Comparison of ENCODE assay signal across 8 cellular contexts in the genomic region with DNA sequence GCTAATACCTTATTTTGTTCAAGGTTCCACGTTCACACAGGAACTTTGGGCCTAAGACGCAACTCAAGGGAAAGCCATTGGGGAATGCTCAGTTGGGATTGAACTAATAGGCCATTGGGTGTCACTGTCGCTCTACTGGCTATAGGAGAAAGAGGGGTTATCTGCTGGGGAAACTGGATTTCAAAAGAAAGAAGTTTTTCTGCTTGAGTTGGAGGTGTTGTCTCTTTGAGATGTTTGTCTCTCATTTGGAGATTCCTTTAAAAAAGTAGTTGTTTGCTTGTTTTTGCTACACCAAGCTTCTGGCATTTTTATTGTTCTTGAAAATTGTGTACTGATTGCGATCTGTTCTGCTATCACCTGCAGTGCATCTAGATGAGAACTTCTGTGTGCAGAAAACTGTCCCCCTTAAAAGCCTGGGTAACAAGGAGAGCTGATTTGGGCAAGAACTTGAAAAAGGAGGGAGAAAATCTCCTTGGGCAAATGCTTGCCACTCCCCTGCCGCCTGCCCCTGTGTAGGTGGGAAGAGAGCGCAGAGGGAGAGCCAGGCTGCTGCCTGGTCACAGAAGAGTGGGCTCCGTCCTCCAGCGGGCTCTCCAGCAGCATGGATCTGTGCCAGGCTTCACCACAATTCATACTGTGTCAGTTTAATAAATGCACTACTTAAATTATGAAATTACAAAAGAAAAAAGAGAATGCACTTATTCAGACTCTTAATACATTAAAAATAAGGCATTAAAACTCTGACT. TPM values are rescaled to one million over a fixed set of nuclear protein-coding genes. Genes with fewer than 3 reads are reported as not detected.
DNase-seq lines count a peak whose midpoint lies in the region; ATAC-seq, FAIRE-seq and TF ChIP-seq lines count a peak whose summit lies in the region.

No MANE protein-coding gene starts in this region.

- peak overlapping the region; percentile 89 to 96 (median 91) for H3K27ac Mint-ChIP-seq in CD4-positive, CD25-positive, alpha-beta regulatory T cell
- H3K27ac Mint-ChIP-seq in dendritic cell treated with granulocyte-macrophage colony-stimulating factor and Interleukin-4, amounts not matched to agents 40 ng/mL and 50 ng/mL, for 4 days, result peak overlapping the region; percentile 55
- H3K27ac Mint-ChIP-seq in activated T-helper 1 cell treated with anti-CD3 and anti-CD28 coated beads, Interleukin-12 subunit alpha, Interleukin-12 subunit beta, Interleukin-2, Interleukin-4 antibody, amounts not matched to agents 30 ng/mL and 10 ng/mL and 1 ng/mL, durations not matched to agents 14 hours and 24 hours and 36 hours, result no peak overlapping the region

- no peaks in the 10 kb centered on the region for H3K36me3 ChIP-seq in CD4-positive, CD25-positive, alpha-beta regulatory T cell (ENCODE audit: control insufficient read depth, insufficient read depth, low read length)
- no peaks in the 10 kb centered on the region for H3K36me3 ChIP-seq in pancreas

- H3K36me3 Mint-ChIP-seq in CD4-positive, CD25-positive, alpha-beta regulatory T cell, result peaks cover 12% of the 10 kb centered on the region
- peaks cover 3% of the 10 kb centered on the region for H3K36me3 Mint-ChIP-seq in dendritic cell treated with granulocyte-macrophage colony-stimulating factor and Interleukin-4, amounts not matched to agents 40 ng/mL and 50 ng/mL, for 4 days (ENCODE audit: low read depth)
- H3K36me3 Mint-ChIP-seq in activated T-helper 1 cell treated with anti-CD3 and anti-CD28 coated beads, Interleukin-12 subunit alpha, Interleukin-12 subunit beta, Interleukin-2, Interleukin-4 antibody, amounts not matched to agents 30 ng/mL and 10 ng/mL and 1 ng/mL, durations not matched to agents 14 hours and 24 hours and 36 hours (ENCODE audit: low read depth), result peaks cover 19% of the 10 kb centered on the region

- H3K27me3 ChIP-seq in CD4-positive, CD25-positive, alpha-beta regulatory T cell (ENCODE audit: control insufficient read depth, insufficient read depth, low read length), result no peaks in the 10 kb centered on the region
- no peaks in the 10 kb centered on the region for H3K27me3 ChIP-seq in pancreas

- H3K9me3 ChIP-seq in CD4-positive, CD25-positive, alpha-beta regulatory T cell (ENCODE audit: control insufficient read depth in 2 of 2, low read length in 2 of 2), result no peaks in the 10 kb centered on the region
- H3K9me3 ChIP-seq in pancreas, result no peaks in the 10 kb centered on the region

- 81 to 86% methylated on average over 8 of the region's 8 CpGs for WGBS in pancreas, 2 donors

- peak in 1 of 3 donors; percentile 33 for DNase-seq in CD4-positive, CD25-positive, alpha-beta regulatory T cell
- DNase-seq in HCEC 1CT (peak; percentile 19), NCI-H82 treated with DMSO at 0.1 percent for 48 hours (lab: John Stamatoyannopoulos, UW; ENCODE audit: unreplicated experiment) (peak; percentile 59), pancreas (no peak)
- DNase-seq in activated T-helper 1 cell treated with anti-CD3 and anti-CD28 coated beads, Interleukin-12 subunit alpha, Interleukin-12 subunit beta, Interleukin-2, Interleukin-4 antibody, amounts not matched to agents 30 ng/mL and 10 ng/mL and 1 ng/mL, durations not matched to agents 14 hours and 24 hours and 36 hours (ENCODE audit: low spot score), result no peak

- FAIRE-seq in pancreas (lab: Jason Lieb, UNC), result no peak

- no peak overlapping the region for H3K27ac ChIP-seq in CD4-positive, CD25-positive, alpha-beta regulatory T cell (ENCODE audit: insufficient read depth, low read length, poor library complexity, severe bottlenecking)
- no peak overlapping the region for H3K27ac ChIP-seq in pancreas

- peak overlapping the region; percentile 26 for H3K4me3 ChIP-seq in CD4-positive, CD25-positive, alpha-beta regulatory T cell (ENCODE audit: low read depth, low read length)
- H3K4me3 ChIP-seq in pancreas, result no peak overlapping the region

- H3K4me1 Mint-ChIP-seq in CD4-positive, CD25-positive, alpha-beta regulatory T cell, result peaks cover 30 to 86% (median 66%) of the 10 kb centered on the region in 4 donors
- H3K4me1 Mint-ChIP-seq in dendritic cell treated with granulocyte-macrophage colony-stimulating factor and Interleukin-4, amounts not matched to agents 40 ng/mL and 50 ng/mL, for 4 days (ENCODE audit: low read depth), result peaks cover 63% of the 10 kb centered on the region
- H3K4me1 Mint-ChIP-seq in activated T-helper 1 cell treated with anti-CD3 and anti-CD28 coated beads, Interleukin-12 subunit alpha, Interleukin-12 subunit beta, Interleukin-2, Interleukin-4 antibody, amounts not matched to agents 30 ng/mL and 10 ng/mL and 1 ng/mL, durations not matched to agents 14 hours and 24 hours and 36 hours (ENCODE audit: low read depth), result peaks cover 80% of the 10 kb centered on the region

- no peaks in the 10 kb centered on the region for H3K27me3 Mint-ChIP-seq in CD4-positive, CD25-positive, alpha-beta regulatory T cell
- H3K27me3 Mint-ChIP-seq in dendritic cell treated with granulocyte-macrophage colony-stimulating factor and Interleukin-4, amounts not matched to agents 40 ng/mL and 50 ng/mL, for 4 days, result no peaks in the 10 kb centered on the region
- no peaks in the 10 kb centered on the region for H3K27me3 Mint-ChIP-seq in activated T-helper 1 cell treated with anti-CD3 and anti-CD28 coated beads, Interleukin-12 subunit alpha, Interleukin-12 subunit beta, Interleukin-2, Interleukin-4 antibody, amounts not matched to agents 30 ng/mL and 10 ng/mL and 1 ng/mL, durations not matched to agents 14 hours and 24 hours and 36 hours (ENCODE audit: insufficient read depth)

- no peaks in the 10 kb centered on the region for H3K9me3 Mint-ChIP-seq in CD4-positive, CD25-positive, alpha-beta regulatory T cell
- H3K9me3 Mint-ChIP-seq in dendritic cell treated with granulocyte-macrophage colony-stimulating factor and Interleukin-4, amounts not matched to agents 40 ng/mL and 50 ng/mL, for 4 days, result no peaks in the 10 kb centered on the region
- no peaks in the 10 kb centered on the region for H3K9me3 Mint-ChIP-seq in activated T-helper 1 cell treated with anti-CD3 and anti-CD28 coated beads, Interleukin-12 subunit alpha, Interleukin-12 subunit beta, Interleukin-2, Interleukin-4 antibody, amounts not matched to agents 30 ng/mL and 10 ng/mL and 1 ng/mL, durations not matched to agents 14 hours and 24 hours and 36 hours

- peak in 3 of 4 donors; percentile 20 to 25 (median 24) for TF ChIP-seq CTCF in pancreas (IDR thresholded peaks at IDR 0.05)

- no peak for ATAC-seq in CD4-positive, CD25-positive, alpha-beta regulatory T cell (ENCODE audit: low read depth in 2 of 2)
- ATAC-seq in pancreas (peak in 3 of 4 donors; percentile 40 to 51 (median 49)), HG02885 (IDR thresholded peaks at IDR 0.05; ENCODE audit: poor library complexity, unreplicated experiment) (no peak), HG02870 (IDR thresholded peaks at IDR 0.05; ENCODE audit: unreplicated experiment) (no peak)

- peaks cover 66% of the 10 kb centered on the region for H3K4me1 ChIP-seq in CD4-positive, CD25-positive, alpha-beta regulatory T cell (ENCODE audit: control insufficient read depth, insufficient read depth, low read length, poor library complexity, severe bottlenecking)
- peaks cover 9 to 30% (median 13%) of the 10 kb centered on the region in 3 donors for H3K4me1 ChIP-seq in pancreas

- H3K4me3 Mint-ChIP-seq in CD4-positive, CD25-positive, alpha-beta regulatory T cell, result peak overlapping the region in 2 of 4 donors; percentile 41 to 72
- H3K4me3 Mint-ChIP-seq in dendritic cell treated with granulocyte-macrophage colony-stimulating factor and Interleukin-4, amounts not matched to agents 40 ng/mL and 50 ng/mL, for 4 days, result no peak overlapping the region
- no peak overlapping the region for H3K4me3 Mint-ChIP-seq in activated T-helper 1 cell treated with anti-CD3 and anti-CD28 coated beads, Interleukin-12 subunit alpha, Interleukin-12 subunit beta, Interleukin-2, Interleukin-4 antibody, amounts not matched to agents 30 ng/mL and 10 ng/mL and 1 ng/mL, durations not matched to agents 14 hours and 24 hours and 36 hours

- intact Hi-C loops in dendritic cell treated with granulocyte-macrophage colony-stimulating factor and Interleukin-4, amounts not matched to agents 40 ng/mL and 50 ng/mL, for 4 days (cut with micrococcal nuclease), result loop anchor here (1.0 to 5.0 kb wide), 2 partner anchors 178 to 353 kb away; no protein-coding TSS in a partner anchor
- intact Hi-C loops in pancreas (cut with DNase I), result loop anchor here in 1 of 3 donors (5.0 to 10.0 kb wide), 3 partner anchors 170 to 353 kb away; a partner anchor contains a TSS
- intact Hi-C loops in activated T-helper 1 cell treated with anti-CD3 and anti-CD28 coated beads, Interleukin-12 subunit alpha, Interleukin-12 subunit beta, Interleukin-2, Interleukin-4 antibody, amounts not matched to agents 30 ng/mL and 10 ng/mL and 1 ng/mL, durations not matched to agents 14 hours and 24 hours and 36 hours (cut with micrococcal nuclease), result loop anchor here (5.0 kb wide), 2 partner anchors 73 to 278 kb away; no protein-coding TSS in a partner anchor

RNA-seq across cellular contexts. Expression of a gene that starts 39.9 kb away (rescaled TPM):
- total RNA-seq in CD4-positive, CD25-positive, alpha-beta regulatory T cell, result 22.4 TPM
- 1 to 10 TPM; 3.5 to 5.2 (median 4.4) TPM for polyA plus RNA-seq in CD4-positive, CD25-positive, alpha-beta regulatory T cell
- total RNA-seq in pancreas, result 10 to 100 TPM in 1 of 6 donors, 1 to 10 TPM in 5; 6.0 to 10.3 (median 7.9) TPM
- 10 to 100 TPM; 11.9 to 12.8 TPM for polyA plus RNA-seq in pancreas
- 22.7 and 23.5 TPM in 2 replicates for total RNA-seq in activated T-helper 1 cell treated with anti-CD3 and anti-CD28 coated beads, Interleukin-12 subunit alpha, Interleukin-12 subunit beta, Interleukin-2, Interleukin-4 antibody, amounts not matched to agents 30 ng/mL and 10 ng/mL and 1 ng/mL, durations not matched to agents 14 hours and 24 hours and 36 hours

RNA-seq across cellular contexts. Expression of a gene that starts 42.3 kb away (rescaled TPM):
- 19.2 TPM for total RNA-seq in CD4-positive, CD25-positive, alpha-beta regulatory T cell
- 10 to 100 TPM; 16.3 to 21.4 (median 18.5) TPM for polyA plus RNA-seq in CD4-positive, CD25-positive, alpha-beta regulatory T cell
- total RNA-seq in pancreas, result 10 to 100 TPM; 11.8 to 17.4 (median 16.1) TPM
- 1 to 10 TPM; 6.9 to 8.9 TPM for polyA plus RNA-seq in pancreas
- 54.7 and 60.1 TPM in 2 replicates for total RNA-seq in activated T-helper 1 cell treated with anti-CD3 and anti-CD28 coated beads, Interleukin-12 subunit alpha, Interleukin-12 subunit beta, Interleukin-2, Interleukin-4 antibody, amounts not matched to agents 30 ng/mL and 10 ng/mL and 1 ng/mL, durations not matched to agents 14 hours and 24 hours and 36 hours

Comparison
In these comparisons a context has a peak if more than half of its experiments do, and no peak if none do; other contexts are left out.
1. ATAC-seq: peak in pancreas (3 of 4); none in CD4-positive, CD25-positive, alpha-beta regulatory T cell (0 of 2), HG02885 (single experiment) and HG02870 (single experiment).
2. DNase-seq: peak in HCEC 1CT (single experiment) and NCI-H82 treated with DMSO at 0.1 percent for 48 hours (single experiment); none in pancreas (0 of 6) and activated T-helper 1 cell treated with anti-CD3 and anti-CD28 coated beads, Interleukin-12 subunit alpha, Interleukin-12 subunit beta, Interleukin-2, Interleukin-4 antibody, amounts not matched to agents 30 ng/mL and 10 ng/mL and 1 ng/mL, durations not matched to agents 14 hours and 24 hours and 36 hours (single experiment).